Comparison of ENCODE assay signal across 1 cellular context in genomic region chr4:74111990-74112389, GRCh38.
TF ChIP-seq lines count a peak whose summit lies in the region.

No MANE protein-coding gene starts in this region.

TF ChIP-seq in GM23338, 12 proteins besides CTCF, POLR2A, EP300 and RAD21:
- TF ChIP-seq EZH2 (IDR thresholded peaks at IDR 0.05; ENCODE audit: low read depth, unreplicated experiment) (no peak), ZNF114 (CRISPR knock-in tag; IDR thresholded peaks at IDR 0.05) (no peak), STAT1 (IDR thresholded peaks at IDR 0.05; ENCODE audit: unreplicated experiment) (no peak), CREB1 (CRISPR knock-in tag; IDR thresholded peaks at IDR 0.05; ENCODE audit: low read depth) (no peak), EZH2phosphoT487 (IDR thresholded peaks at IDR 0.05; ENCODE audit: unreplicated experiment) (no peak), ZNF462 (CRISPR knock-in tag; IDR thresholded peaks at IDR 0.05) (no peak), REST (IDR thresholded peaks at IDR 0.05; ENCODE audit: unreplicated experiment) (no peak), ETS1 (IDR thresholded peaks at IDR 0.05) (no peak), JUNB (IDR thresholded peaks at IDR 0.05; ENCODE audit: unreplicated experiment) (no peak), POLR2AphosphoS5 (IDR thresholded peaks at IDR 0.05; ENCODE audit: low read depth) (no peak), NANOG (IDR thresholded peaks at IDR 0.05; ENCODE audit: borderline replicate concordance) (no peak), ZNF331 (CRISPR knock-in tag; IDR thresholded peaks at IDR 0.05; ENCODE audit: low read depth) (no peak)
